ENCODE assay signal across 16 cellular contexts in genomic region chr3:105399062-105399461, GRCh38. TPM values are rescaled to one million over a fixed set of nuclear protein-coding genes. Genes with fewer than 3 reads are reported as not detected.
DNase-seq lines count a peak whose midpoint lies in the region; ATAC-seq and TF ChIP-seq lines count a peak whose summit lies in the region.
"Had no signal": no experiment of that assay in that cellular context is flagged by ENCODE, and none has a peak within 500 bp of the region (broad histone marks: within the 10 kb centered on the region; RNA-seq: fewer than 3 reads in every experiment).

No MANE protein-coding gene starts in this region.

- H3K27me3 ChIP-seq in endocrine pancreas (ENCODE audit: control insufficient read depth, insufficient read depth, low read length): no peaks in the 10 kb centered on the region
- no peaks in the 10 kb centered on the region for H3K27me3 ChIP-seq in neuron (ENCODE audit: insufficient read depth, low read length)
- no peaks in the 10 kb centered on the region for H3K27me3 ChIP-seq in spleen (replicated peaks in 1 of 7)

- TF ChIP-seq POLR2A in spleen (IDR thresholded peaks at IDR 0.05): no peak

- TF ChIP-seq CTCF in HFFc6 (IDR thresholded peaks at IDR 0.05) (no peak), spleen (IDR thresholded peaks at IDR 0.05 in 8 of 11, conservative IDR thresholded peaks at IDR 0.05 in 3 of 11) (no peak)

- no peak overlapping the region for H3K27ac ChIP-seq in spleen
- H3K27ac ChIP-seq: KMS-11 had no signal

- H3K9me3 ChIP-seq in endocrine pancreas (ENCODE audit: control insufficient read depth, low read length) (no peaks in the 10 kb centered on the region), neuron (ENCODE audit: low read length) (no peaks in the 10 kb centered on the region), spleen (peaks cover 0 to 14% (median 5%) of the 10 kb centered on the region in 8 donors)
- H3K9me3 ChIP-seq: SK-N-SH had no signal

- no peaks in the 10 kb centered on the region for H3K27me3 Mint-ChIP-seq in HFFc6 (ENCODE audit: insufficient read depth)

- no peak overlapping the region for H3K9ac ChIP-seq in endocrine pancreas (ENCODE audit: control insufficient read depth, insufficient read depth, low read length)
- H3K9ac ChIP-seq: KMS-11, SK-N-SH had no signal

- peak; percentile 21 for DNase-seq in DMS53 (lab: John Stamatoyannopoulos, UW)
- no peak for DNase-seq in HFFc6
- DNase-seq in spleen: no peak
- no peak for DNase-seq in RPMI8226
- DNase-seq in Right ventricle myocardium superior: no peak
- DNase-seq: EL, H7, NCI-H1048, NCI-H1436 treated with DMSO at 0.1 percent for 48 hours, NCI-H510A treated with DMSO at 0.1 percent for 48 hours, SHP77, SK-N-SH had no signal

- peaks cover 22% of the 10 kb centered on the region for H3K36me3 Mint-ChIP-seq in HFFc6 (ENCODE audit: low read depth)

- H3K4me1 Mint-ChIP-seq in HFFc6 (ENCODE audit: low read depth): peaks cover 71% of the 10 kb centered on the region

- H3K36me3 ChIP-seq in endocrine pancreas (ENCODE audit: control insufficient read depth, insufficient read depth, low read length) (no peaks in the 10 kb centered on the region), neuron (ENCODE audit: insufficient read depth, low read length) (no peaks in the 10 kb centered on the region), spleen (peaks cover 0 to 6% (median 0%) of the 10 kb centered on the region in 6 donors)

- peak overlapping the region; percentile 40; the same call in 1 of the 2 replicates for H3K27ac Mint-ChIP-seq in HFFc6

- H3K9me3 Mint-ChIP-seq in HFFc6: peaks cover 11% of the 10 kb centered on the region; the same call in 1 of the 2 replicates

- H3K4me1 ChIP-seq in endocrine pancreas (ENCODE audit: control insufficient read depth, insufficient read depth, low read length) (peaks cover 19% of the 10 kb centered on the region), neuron (ENCODE audit: insufficient read depth, low read length) (peaks cover 3% of the 10 kb centered on the region), spleen (no peaks in the 10 kb centered on the region)

- intact Hi-C loops in spleen (cut with DNase I; ENCODE audit: low total_unique reads) (no loop called here), Right ventricle myocardium superior (cut with DNase I) (no loop called here)

- ATAC-seq in Right ventricle myocardium superior (ENCODE audit: poor library complexity): no peak
- ATAC-seq: Panc1 had no signal

- H3K4me3 Mint-ChIP-seq in HFFc6: no peak overlapping the region

- peak overlapping the region; percentile 4 for H3K4me3 ChIP-seq in endocrine pancreas (ENCODE audit: control insufficient read depth, insufficient read depth, low read length)
- H3K4me3 ChIP-seq in neuron (ENCODE audit: low read length): no peak overlapping the region
- H3K4me3 ChIP-seq in spleen: no peak overlapping the region

- 86 to 96% (median 88%) methylated on average over 1 of the region's 1 CpG for WGBS in spleen, 5 donors

- H2AFZ ChIP-seq in neuron (ENCODE audit: low read depth, low read length): peak overlapping the region; percentile 26

RNA-seq across cellular contexts. Expression of gene ALCAM, which starts 32.4 kb away (rescaled TPM):
- 100 to 1,000 TPM; 307 to 420 (median 361) TPM for total RNA-seq in HFFc6 (2021; fragmentation: NEBNext Ultra II Directional; extraction: Animal tissue kit (Norgen Biotek cat#: 25700))
- total RNA-seq in spleen (10 to 100 TPM in 6 of 7 donors, 1 to 10 TPM in 1; 8.4 to 18.5 (median 15.1) TPM), Right ventricle myocardium superior (3.5 TPM)
- 10 to 100 TPM in 1 of 3 donors, 1 to 10 TPM in 2; 6.3 to 11.9 (median 7.0) TPM for polyA plus RNA-seq in spleen

Comparison
In these comparisons a context has a peak if more than half of its experiments do, and no peak if none do; other contexts are left out.
1. RNA of gene ALCAM, which starts 32.4 kb away (total RNA-seq): 307 to 420 TPM in HFFc6; 8.4 to 18.5 TPM in spleen and 3.5 TPM in Right ventricle myocardium superior (single experiment); every median in the first group is over 10 times any median in the second.